9 cellular contexts compared by ENCODE assay signal in genomic region chr2:135664623-135665068, GRCh38.
DNase-seq lines count a peak whose midpoint lies in the region; ATAC-seq and TF ChIP-seq lines count a peak whose summit lies in the region.
"Had no signal": no experiment of that assay in that cellular context is flagged by ENCODE, and none has a peak within 500 bp of the region (broad histone marks: within the 10 kb centered on the region; RNA-seq: fewer than 3 reads in every experiment).

No MANE protein-coding gene starts in this region.

- TF ChIP-seq CTCF in foreskin fibroblast (IDR thresholded peaks at IDR 0.05; ENCODE audit: low read depth, low read length) (no peak), PC-9 (conservative IDR thresholded peaks at IDR 0.05) (no peak)

- POLR2A ChIA-PET in PC-9 (lab: Charles Lee; ENCODE audit: unreplicated experiment): no interaction called here

- H3K27ac ChIP-seq in PC-9: no peak overlapping the region

- no peaks in the 10 kb centered on the region for H3K27me3 Mint-ChIP-seq in effector memory CD8-positive, alpha-beta T cell

- no peaks in the 10 kb centered on the region for H3F3A ChIP-seq in PC-9 (ENCODE audit: insufficient read depth, low read depth)

- ATAC-seq in GM18511 (IDR thresholded peaks at IDR 0.05; ENCODE audit: unreplicated experiment): peak; percentile 87
- ATAC-seq in GM21576 (IDR thresholded peaks at IDR 0.05; ENCODE audit: unreplicated experiment): peak; percentile 85
- ATAC-seq in HG03565 (IDR thresholded peaks at IDR 0.05; ENCODE audit: unreplicated experiment): peak; percentile 80
- ATAC-seq in effector memory CD8-positive, alpha-beta T cell (replicated peaks): no peak

- intact Hi-C loops in PC-9 (cut with micrococcal nuclease; ENCODE audit: unreplicated experiment): no loop called here

- H3K9me2 ChIP-seq in PC-9 (ENCODE audit: insufficient read depth): no peaks in the 10 kb centered on the region

- H3K27ac Mint-ChIP-seq in effector memory CD8-positive, alpha-beta T cell: no peak overlapping the region

- DNase-seq in foreskin fibroblast: peak; percentile 8 to 10
- DNase-seq in PC-9: no peak
- no peak for DNase-seq in globus pallidus (ENCODE audit: low spot score)
- no peak for DNase-seq in middle frontal gyrus (ENCODE audit: extremely low spot score, low spot score)
- DNase-seq in effector memory CD8-positive, alpha-beta T cell: no peak
- DNase-seq: activated CD4-positive, CD25-positive, alpha-beta regulatory T cell had no signal

- no peaks in the 10 kb centered on the region for H3K9me3 Mint-ChIP-seq in effector memory CD8-positive, alpha-beta T cell

- H3K36me3 Mint-ChIP-seq in effector memory CD8-positive, alpha-beta T cell (ENCODE audit: insufficient read depth): peaks cover 12% of the 10 kb centered on the region

- CTCF ChIA-PET in PC-9 (lab: Charles Lee): no interaction called here

- H3K4me1 ChIP-seq in PC-9 (replicated peaks; ENCODE audit: insufficient read depth): no peaks in the 10 kb centered on the region

- no peak overlapping the region for H2AFZ ChIP-seq in PC-9

- H3K4me2 ChIP-seq in PC-9: no peak overlapping the region

- 0 out of 2 replicates have a peak, but pooled peaks cover 5% of the 10 kb centered on the region for H3K36me3 ChIP-seq in PC-9 (ENCODE audit: low read depth)

- BruUV-seq in PC-9 (replicated peaks; lab: Mats Ljungman, UMichigan): no TSS peak

- H4K20me1 ChIP-seq in PC-9 (ENCODE audit: insufficient read depth): no peaks in the 10 kb centered on the region

- no peaks in the 10 kb centered on the region for H3K79me2 ChIP-seq in PC-9 (ENCODE audit: low read depth)

- H3K4me1 Mint-ChIP-seq in effector memory CD8-positive, alpha-beta T cell (ENCODE audit: low read depth in 2 of 2): peaks cover 0 to 8% of the 10 kb centered on the region in 2 donors

- no peak overlapping the region for H3K4me3 ChIP-seq in foreskin fibroblast (ENCODE audit: low read depth in 1 of 2, low read length in 2 of 2)
- H3K4me3 ChIP-seq in PC-9: no peak overlapping the region

- no peak overlapping the region for H3K4me3 Mint-ChIP-seq in effector memory CD8-positive, alpha-beta T cell

- H3K9me3 ChIP-seq in PC-9 (ENCODE audit: insufficient read depth, low read depth): no peaks in the 10 kb centered on the region

- H3K27me3 ChIP-seq in PC-9 (ENCODE audit: insufficient read depth, low read depth): no peaks in the 10 kb centered on the region

Comparison
In these comparisons a context has a peak if more than half of its experiments do, and no peak if none do; other contexts are left out.
1. DNase-seq: peak in foreskin fibroblast (2 of 2); none in PC-9 (0 of 2), globus pallidus (single experiment), middle frontal gyrus (single experiment) and effector memory CD8-positive, alpha-beta T cell (0 of 3).